8 cellular contexts compared by ENCODE assay signal in the genomic region with DNA sequence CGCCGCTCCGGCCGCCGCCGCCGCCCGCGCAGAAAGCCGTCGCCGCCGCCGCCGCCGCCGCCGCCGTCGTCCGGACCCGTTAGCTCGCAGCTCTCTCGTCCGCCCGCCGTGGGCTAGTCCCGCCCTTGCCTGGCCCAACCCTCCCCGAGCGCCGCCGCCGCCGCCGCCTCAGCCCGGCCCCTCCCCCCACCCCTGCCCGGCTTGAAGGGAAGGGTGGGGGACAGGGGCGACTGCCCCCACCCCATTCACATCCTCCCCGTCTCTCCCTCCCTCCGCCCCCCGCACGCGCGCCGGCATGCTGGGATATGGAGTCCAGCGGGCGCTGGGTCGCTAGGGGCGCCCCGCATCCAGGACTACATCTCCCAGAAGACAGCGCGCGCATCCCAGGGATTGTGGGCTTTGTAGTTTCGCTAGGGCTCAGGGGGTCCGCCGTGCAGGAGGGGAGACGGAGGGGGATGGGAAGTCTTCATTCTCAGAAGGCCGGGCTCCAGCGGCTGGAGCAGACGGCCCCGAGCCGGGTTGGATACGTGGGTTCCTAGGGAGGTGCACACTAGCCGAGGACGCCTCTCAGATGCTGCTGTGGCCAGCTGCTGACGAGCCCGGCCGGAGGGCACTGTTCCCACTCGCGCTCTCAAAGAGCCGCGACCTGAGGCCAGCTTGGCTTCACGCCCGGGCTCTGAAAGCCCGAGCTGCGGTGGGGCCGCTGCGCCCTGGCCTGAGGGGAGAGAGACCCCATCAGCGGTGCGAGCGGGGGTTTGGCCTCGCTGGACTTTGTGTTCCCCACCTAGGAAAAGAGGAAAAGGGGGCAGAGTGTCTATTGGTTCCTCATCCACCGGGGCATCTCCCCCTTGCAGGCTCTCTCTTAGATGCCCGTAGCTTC. TPM values are rescaled to one million over a fixed set of nuclear protein-coding genes. Genes with fewer than 3 reads are reported as not detected.
DNase-seq lines count a peak whose midpoint lies in the region; ATAC-seq and TF ChIP-seq lines count a peak whose summit lies in the region.

A gene with protein sequence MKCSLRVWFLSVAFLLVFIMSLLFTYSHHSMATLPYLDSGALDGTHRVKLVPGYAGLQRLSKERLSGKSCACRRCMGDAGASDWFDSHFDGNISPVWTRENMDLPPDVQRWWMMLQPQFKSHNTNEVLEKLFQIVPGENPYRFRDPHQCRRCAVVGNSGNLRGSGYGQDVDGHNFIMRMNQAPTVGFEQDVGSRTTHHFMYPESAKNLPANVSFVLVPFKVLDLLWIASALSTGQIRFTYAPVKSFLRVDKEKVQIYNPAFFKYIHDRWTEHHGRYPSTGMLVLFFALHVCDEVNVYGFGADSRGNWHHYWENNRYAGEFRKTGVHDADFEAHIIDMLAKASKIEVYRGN (minus strand): TSS at position 118 of the 880 bp plus-strand sequence. CDS start 40,570 bp downstream, outside the sequence.

- CTCF ChIA-PET in AG04450 (lab: Charles Lee), result interaction anchor here (0.6 to 1.2 kb wide), 3 partner anchors 14 to 332 kb away, joined by 3 read pairs; no protein-coding TSS in a partner anchor

- 0 out of 2 replicates have a peak, but pooled peaks have one; percentile 14 for TF ChIP-seq CTCF in AG04450 (IDR thresholded peaks at IDR 0.05; ENCODE audit: low read depth, low read length)

- peak within 1 kb of the TSS; percentile 31 for H3K27ac ChIP-seq in AG04450 (ENCODE audit: low read depth, low read length)

- POLR2A ChIA-PET in AG04450 (lab: Yijun Ruan, JAX), result interaction anchor here (0.6 to 3.0 kb wide), 4 partner anchors 11 to 116 kb away, joined by 3 to 31 read pairs (median 8); no protein-coding TSS in a partner anchor

- H3K4me3 ChIP-seq in AG04450 (ENCODE audit: low read depth, low read length), result peak within 1 kb of the TSS; percentile 72

- H3K27me3 ChIP-seq in AG04450 (ENCODE audit: control insufficient read depth, insufficient read depth, low read length), result no peaks in the 10 kb centered on the region

- no peaks in the 10 kb centered on the region for H3K9me3 ChIP-seq in AG04450 (ENCODE audit: control insufficient read depth, insufficient read depth, low read length)

- peak; percentile 84 for DNase-seq in AG04450 (ENCODE audit: low read depth, low spot score)
- DNase-seq in NCI-H510A (lab: John Stamatoyannopoulos, UW), result peak; percentile 87
- DNase-seq in activated CD4-positive, alpha-beta T cell treated with anti-CD3 and anti-CD28 coated beads for 1 hour, result peak; percentile 91
- DNase-seq in cerebellar nuclear complex (lab: John Stamatoyannopoulos, UW), result peak; percentile 30 to 89
- DNase-seq in kidney glomerular epithelial cell (lab: John Stamatoyannopoulos, UW), result peak; percentile 83
- peak; percentile 87 to 92 for DNase-seq in stimulated activated CD4-positive, alpha-beta T cell treated with anti-CD3 and anti-CD28 coated beads, Interleukin-15, amount 100 ng/mL, for 48 hours (ENCODE audit: low read depth in 2 of 2)

- ATAC-seq in GM18907 (IDR thresholded peaks at IDR 0.05; ENCODE audit: unreplicated experiment) (peak; percentile 81), HG03159 (IDR thresholded peaks at IDR 0.05; ENCODE audit: unreplicated experiment) (peak; percentile 83)

RNA-seq across cellular contexts. Expression of the gene that starts here (rescaled TPM):
- polyA plus RNA-seq in AG04450 (2011; rRNA removed), result 12.4 and 18.2 TPM in 2 replicates
- 30.8 and 35.7 TPM in 2 replicates for polyA minus RNA-seq in AG04450 (2011; rRNA and poly(A)+ RNA removed)

Comparison
In these comparisons a context has a peak if more than half of its experiments do, and no peak if none do; other contexts are left out.
1. Peak in every context shown above with its lines: DNase-seq, ATAC-seq, H3K4me3 ChIP-seq and H3K27ac ChIP-seq.